10 cellular contexts compared by ENCODE assay signal in genomic region chr17:20455106-20455505, GRCh38. TPM values are rescaled to one million over a fixed set of nuclear protein-coding genes. Genes with fewer than 3 reads are reported as not detected.
"Had no signal": no experiment of that assay in that cellular context is flagged by ENCODE, and none has a peak within 500 bp of the region (broad histone marks: within the 10 kb centered on the region; RNA-seq: fewer than 3 reads in every experiment).

No MANE protein-coding gene starts in this region.

RNA-seq across cellular contexts. Expression of gene LGALS9B, which starts 12.2 kb away (rescaled TPM):
- total RNA-seq: subcutaneous adipose tissue, suprapubic skin, temporal lobe, testis, thyroid gland, tibial nerve, upper lobe of right lung, ureter, urinary bladder, uterus had no signal
- polyA plus RNA-seq: urinary bladder had no signal
